In the genomic region with DNA sequence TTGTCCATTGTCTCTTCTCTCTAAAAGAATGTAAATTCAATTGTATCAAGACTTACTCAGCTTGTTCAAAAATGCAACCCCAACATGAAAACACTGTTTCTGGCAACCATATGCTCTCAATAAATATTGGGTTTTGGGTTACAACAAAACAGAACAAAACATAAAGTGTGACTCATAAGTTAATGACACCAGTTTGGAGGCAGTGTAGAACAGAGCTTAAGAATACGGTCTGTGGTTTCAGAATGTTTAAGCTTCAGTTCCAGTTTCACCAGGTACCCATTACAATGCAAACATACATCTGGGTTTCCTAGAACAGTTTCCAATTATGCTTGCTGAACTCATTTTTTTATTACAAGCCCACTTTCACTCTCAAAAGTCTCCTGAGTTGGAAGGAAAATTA, we compare ENCODE assay signal across 9 cellular contexts.
DNase-seq lines count a peak whose midpoint lies in the region; ATAC-seq lines count a peak whose summit lies in the region.
"Had no signal": no experiment of that assay in that cellular context is flagged by ENCODE, and none has a peak within 500 bp of the region (broad histone marks: within the 10 kb centered on the region; RNA-seq: fewer than 3 reads in every experiment).

No MANE protein-coding gene starts in this region.

- POLR2A ChIA-PET in naive thymus-derived CD8-positive, alpha-beta T cell (lab: Charles Lee) = no interaction called here

- peak; percentile 25 for DNase-seq in DMS53 treated with DMSO at 0.1 percent for 48 hours (lab: John Stamatoyannopoulos, UW; ENCODE audit: unreplicated experiment)
- DNase-seq in astrocyte of the hippocampus (ENCODE audit: low read depth, low spot score) = peak; percentile 77
- DNase-seq in NCI-H2029 treated with DMSO at 0.1 percent for 48 hours (lab: John Stamatoyannopoulos, UW) = no peak
- DNase-seq in activated CD8-positive, alpha-beta memory T cell treated with anti-CD3 and anti-CD28 coated beads, Interleukin-2, amount 50 U/mL, for 4 hours = no peak
- DNase-seq in naive thymus-derived CD8-positive, alpha-beta T cell = no peak
- DNase-seq in KG1 (lab: John Stamatoyannopoulos, UW) = no peak

- ATAC-seq in GM21576 (IDR thresholded peaks at IDR 0.05; ENCODE audit: unreplicated experiment) (peak; percentile 64), HG03457 (IDR thresholded peaks at IDR 0.05; ENCODE audit: unreplicated experiment) (peak; percentile 91)
- ATAC-seq in naive thymus-derived CD8-positive, alpha-beta T cell = no peak

- H3K36me3 Mint-ChIP-seq in naive thymus-derived CD8-positive, alpha-beta T cell = peaks cover 0 to 5% (median 0%) of the 10 kb centered on the region in 3 donors

- H3K4me1 Mint-ChIP-seq in naive thymus-derived CD8-positive, alpha-beta T cell = no peaks in the 10 kb centered on the region
- H3K4me1 Mint-ChIP-seq: nephron had no signal

- H3K4me3 Mint-ChIP-seq in naive thymus-derived CD8-positive, alpha-beta T cell = no peak overlapping the region
- H3K4me3 Mint-ChIP-seq: nephron had no signal

- H3K27ac Mint-ChIP-seq in naive thymus-derived CD8-positive, alpha-beta T cell = no peak overlapping the region
- H3K27ac Mint-ChIP-seq: nephron had no signal

- H3K27me3 Mint-ChIP-seq in naive thymus-derived CD8-positive, alpha-beta T cell = no peaks in the 10 kb centered on the region

- H3K9me3 Mint-ChIP-seq in naive thymus-derived CD8-positive, alpha-beta T cell = peaks cover 0 to 5% (median 0%) of the 10 kb centered on the region in 9 donors
- H3K9me3 Mint-ChIP-seq: nephron had no signal

Comparison
In these comparisons a context has a peak if more than half of its experiments do, and no peak if none do; other contexts are left out.
1. DNase-seq: peak in DMS53 treated with DMSO at 0.1 percent for 48 hours (single experiment) and astrocyte of the hippocampus (single experiment); none in NCI-H2029 treated with DMSO at 0.1 percent for 48 hours (single experiment), activated CD8-positive, alpha-beta memory T cell treated with anti-CD3 and anti-CD28 coated beads, Interleukin-2, amount 50 U/mL, for 4 hours (single experiment), naive thymus-derived CD8-positive, alpha-beta T cell (0 of 10) and KG1 (single experiment).
2. ATAC-seq: peak in GM21576 (single experiment) and HG03457 (single experiment); none in naive thymus-derived CD8-positive, alpha-beta T cell (0 of 2).